ENCODE assay signal across 14 cellular contexts in genomic region chr19:49146408-49146770, GRCh38. TPM values are rescaled to one million over a fixed set of nuclear protein-coding genes. Genes with fewer than 3 reads are reported as not detected.
A peak's percentile ranks its signal among the peaks of the same experiment; 100 is the strongest.
DNase-seq lines count a peak whose midpoint lies in the region; ATAC-seq and TF ChIP-seq lines count a peak whose summit lies in the region.
"Not testable (repeated sequence)": the region's sequence is repeated elsewhere in the genome, so short reads cannot be mapped to it uniquely, and the experiment has no call there.
"Had no signal": no experiment of that assay in that cellular context is flagged by ENCODE, and none has a peak within 500 bp of the region (broad histone marks: within the 10 kb centered on the region; RNA-seq: fewer than 3 reads in every experiment).

No MANE protein-coding gene starts in this region.

- H3K27ac Mint-ChIP-seq in WTC11 (peak overlapping the region; percentile 88), type B pancreatic cell (peak overlapping the region; percentile 80)
- not testable (repeated sequence) for H3K27ac Mint-ChIP-seq in progenitor cell of endocrine pancreas

- POLR2A ChIA-PET in WTC11 (lab: Charles Lee), result interaction anchor here (0.7 to 1.7 kb wide), 9 partner anchors 8 to 52 kb away, joined by 3 to 6 read pairs (median 4); no protein-coding TSS in a partner anchor

- not testable (repeated sequence) for DNase-seq in Karpas-422; WTC11 (ENCODE audit: low spot score); lower lobe of right lung; progenitor cell of endocrine pancreas (ENCODE audit: low spot score, unreplicated experiment); type B pancreatic cell (ENCODE audit: extremely low spot score, unreplicated experiment)
- peak; percentile 33 for DNase-seq in left ventricle myocardium superior

- CTCF ChIA-PET in WTC11 (lab: Charles Lee), result interaction anchor here (0.6 to 7.9 kb wide), 43 partner anchors 9 to 1786 kb away, joined by 3 to 118 read pairs (median 4); partner anchors contain the start of genes BAX, DKKL1, HRC and LIN7B

- H3K4me2 ChIP-seq in Karpas-422 (ENCODE audit: low read depth, low read length, poor library complexity, severe bottlenecking), result peak overlapping the region; percentile 61

- H3K9ac ChIP-seq in ES-I3 (ENCODE audit: low read depth, low read length) (peak overlapping the region; percentile 43), Karpas-422 (ENCODE audit: low read length) (peak overlapping the region; percentile 50)

- H3K9me2 ChIP-seq in Karpas-422 (replicated peaks; ENCODE audit: insufficient read depth, low read length), result not testable (repeated sequence)

- H3K36me3 ChIP-seq in ES-I3 (ENCODE audit: insufficient read depth, low read length); Karpas-422 (ENCODE audit: insufficient read depth, low read length); lower lobe of right lung: not testable (repeated sequence)

- H3K4me3 Mint-ChIP-seq in WTC11, result peak overlapping the region; percentile 69
- H3K4me3 Mint-ChIP-seq in progenitor cell of endocrine pancreas (ENCODE audit: low read depth), result peak overlapping the region; percentile 45
- peak overlapping the region; percentile 84 for H3K4me3 Mint-ChIP-seq in type B pancreatic cell

- H4K20me1 ChIP-seq in Karpas-422 (ENCODE audit: insufficient read depth, low read depth, low read length), result not testable (repeated sequence)

- H3K79me2 ChIP-seq in Karpas-422 (ENCODE audit: low read length), result not testable (repeated sequence)

- H3K27me3 ChIP-seq in Karpas-422 (ENCODE audit: low read length); lower lobe of right lung (ENCODE audit: low read depth): not testable (repeated sequence)

- peaks cover 26% of the 10 kb centered on the region for H3K27me3 Mint-ChIP-seq in WTC11 (ENCODE audit: low read depth)
- peaks cover 31% of the 10 kb centered on the region for H3K27me3 Mint-ChIP-seq in progenitor cell of endocrine pancreas
- not testable (repeated sequence) for H3K27me3 Mint-ChIP-seq in type B pancreatic cell

- not testable (repeated sequence) for H3K36me3 Mint-ChIP-seq in WTC11; progenitor cell of endocrine pancreas (ENCODE audit: insufficient read depth); type B pancreatic cell

- peaks cover 36% of the 10 kb centered on the region for H3K4me1 Mint-ChIP-seq in WTC11
- peaks cover 14% of the 10 kb centered on the region for H3K4me1 Mint-ChIP-seq in progenitor cell of endocrine pancreas (ENCODE audit: low read depth)
- H3K4me1 Mint-ChIP-seq in type B pancreatic cell (ENCODE audit: unreplicated experiment), result peaks cover 30% of the 10 kb centered on the region

- peak overlapping the region; percentile 62; the same call in 1 of the 2 replicates for H3K4me3 ChIP-seq in Karpas-422 (ENCODE audit: low read length)
- peak overlapping the region; percentile 17 for H3K4me3 ChIP-seq in lower lobe of right lung

- not testable (repeated sequence) for H3K27ac ChIP-seq in Karpas-422 (ENCODE audit: low read length); lower lobe of right lung
- H3K27ac ChIP-seq in cingulate gyrus (ENCODE audit: low read depth, low read length), result peak overlapping the region; percentile 47

- not testable (repeated sequence) for H3K4me1 ChIP-seq in ES-I3 (ENCODE audit: insufficient read depth, low read length)
- peaks cover 30% of the 10 kb centered on the region for H3K4me1 ChIP-seq in Karpas-422 (ENCODE audit: low read length)
- peaks cover 60% of the 10 kb centered on the region for H3K4me1 ChIP-seq in lower lobe of right lung

- intact Hi-C loops in left ventricle myocardium superior (cut with micrococcal nuclease), result loop anchor here (10.0 kb wide), 1 partner anchor 52 kb away; no protein-coding TSS in a partner anchor
- intact Hi-C loops in lower lobe of right lung (cut with DNase I), result not testable (repeated sequence)

- ATAC-seq in WTC11, result peak; percentile 5
- ATAC-seq in left ventricle myocardium superior, lower lobe of right lung: not testable (repeated sequence)

- TF ChIP-seq CTCF in WTC11 (IDR thresholded peaks at IDR 0.05); lower lobe of right lung (IDR thresholded peaks at IDR 0.05); progenitor cell of endocrine pancreas (IDR thresholded peaks at IDR 0.05; ENCODE audit: unreplicated experiment); type B pancreatic cell (conservative IDR thresholded peaks at IDR 0.05): not testable (repeated sequence)

- not testable (repeated sequence) for H3K9me3 Mint-ChIP-seq in WTC11; progenitor cell of endocrine pancreas (ENCODE audit: low read depth); type B pancreatic cell

- H2AFZ ChIP-seq in Karpas-422 (ENCODE audit: low read length), result peak overlapping the region; percentile 84; the same call in 1 of the 2 replicates

- H3K9me3 ChIP-seq in ES-I3 (ENCODE audit: control insufficient read depth, insufficient read depth, low read length); Karpas-422 (ENCODE audit: low read length); lower lobe of right lung: not testable (repeated sequence)

RNA-seq across cellular contexts. Expression of gene HRC, which starts 8.8 kb away (rescaled TPM):
- total RNA-seq in Karpas-422 (2014; rRNA removed; shearing (Covaris generic); ENCODE audit: low replicate concordance), result not detected in 2 replicates
- total RNA-seq in WTC11 (2021) (1.9 to 5.0 TPM (median 4.6 TPM) in 3 replicates), left ventricle myocardium superior (868 TPM), lower lobe of right lung (1.8 TPM), progenitor cell of endocrine pancreas (1.6 and 2.1 TPM in 2 replicates), type B pancreatic cell (ENCODE audit: low replicate concordance) (3.2 TPM in 1 of 2 replicates, not detected in the other)
- total RNA-seq: activated B cell treated with CpG ODN at 0.5 μM for 24 hours; activated CD4-positive, alpha-beta memory T cell treated with anti-CD3 and anti-CD28 coated beads for 36 hours; HT1080; lung microvascular endothelial cell; T-helper 2 cell treated with Interferon-gamma antibody and Interleukin-4, amounts not matched to agents 100 ng/mL and 5 ng/mL, for 36 hours had no signal

RNA-seq across cellular contexts. Expression of gene TRPM4, which starts 11.2 kb away (rescaled TPM):
- total RNA-seq in Karpas-422 (2014; rRNA removed; shearing (Covaris generic); ENCODE audit: low replicate concordance), result not detected in 2 replicates
- total RNA-seq in WTC11 (2021), result 15.5 to 24.8 TPM (median 23.6 TPM) in 3 replicates
- 26.6 TPM for total RNA-seq in left ventricle myocardium superior
- 51.6 TPM for total RNA-seq in lower lobe of right lung
- total RNA-seq in progenitor cell of endocrine pancreas, result 16.9 and 17.7 TPM in 2 replicates
- 33.1 and 41.5 TPM in 2 replicates for total RNA-seq in type B pancreatic cell (ENCODE audit: low replicate concordance)
- total RNA-seq: activated B cell treated with CpG ODN at 0.5 μM for 24 hours had no signal

RNA-seq across cellular contexts. Expression of gene PPFIA3, which starts 27.0 kb away (rescaled TPM):
- 5.4 and 7.9 TPM in 2 replicates for total RNA-seq in Karpas-422 (2014; rRNA removed; shearing (Covaris generic); ENCODE audit: low replicate concordance)
- total RNA-seq in WTC11 (2021) (25.5 to 30.1 TPM (median 27.3 TPM) in 3 replicates), left ventricle myocardium superior (4.0 TPM), lower lobe of right lung (4.3 TPM), progenitor cell of endocrine pancreas (6.7 and 8.5 TPM in 2 replicates), type B pancreatic cell (ENCODE audit: low replicate concordance) (15.2 and 17.8 TPM in 2 replicates)

RNA-seq across cellular contexts. Expression of gene C19orf73, which starts 27.4 kb away (rescaled TPM):
- total RNA-seq in Karpas-422 (2014; rRNA removed; shearing (Covaris generic); ENCODE audit: low replicate concordance), result 3.4 and 5.5 TPM in 2 replicates
- total RNA-seq in WTC11 (2021) (3.1 to 3.4 TPM (median 3.2 TPM) in 3 replicates), left ventricle myocardium superior (1.2 TPM), lower lobe of right lung (1.4 TPM), progenitor cell of endocrine pancreas (1.3 and 1.5 TPM in 2 replicates), type B pancreatic cell (ENCODE audit: low replicate concordance) (2.3 and 2.6 TPM in 2 replicates)
- total RNA-seq: G401 had no signal

RNA-seq across cellular contexts. Expression of gene LIN7B, which starts 32.2 kb away (rescaled TPM):
- total RNA-seq in Karpas-422 (2014; rRNA removed; shearing (Covaris generic); ENCODE audit: low replicate concordance), result 6.4 and 23.4 TPM in 2 replicates
- total RNA-seq in WTC11 (2021), result 5.1 to 5.7 TPM (median 5.1 TPM) in 3 replicates
- 19.8 TPM for total RNA-seq in left ventricle myocardium superior
- total RNA-seq in lower lobe of right lung, result 10.6 TPM
- 7.0 and 9.3 TPM in 2 replicates for total RNA-seq in progenitor cell of endocrine pancreas
- total RNA-seq in type B pancreatic cell (ENCODE audit: low replicate concordance), result 10.6 TPM in 2 replicates

Comparison
In these comparisons a context has a peak if more than half of its experiments do, and no peak if none do; other contexts are left out.
1. RNA of gene HRC, which starts 8.8 kb away (total RNA-seq): 868 TPM in left ventricle myocardium superior (single experiment); 3.2 TPM in type B pancreatic cell, 1.9 to 5.0 TPM in WTC11, 1.8 TPM in lower lobe of right lung (single experiment), 1.6 to 2.1 TPM in progenitor cell of endocrine pancreas and not detected in Karpas-422; every median in the first group is over 100 times any median in the second.
2. RNA of gene TRPM4, which starts 11.2 kb away (total RNA-seq): 51.6 TPM in lower lobe of right lung (single experiment), 33.1 to 41.5 TPM in type B pancreatic cell, 26.6 TPM in left ventricle myocardium superior (single experiment), 16.9 to 17.7 TPM in progenitor cell of endocrine pancreas and 15.5 to 24.8 TPM in WTC11; not detected in Karpas-422; every median in the first group is over 10 times any median in the second.
3. Peak in every context shown above with its lines, with median percentiles within 50 percentile points of each other: H3K4me3 Mint-ChIP-seq.